In genomic region chr5:81161012-81161601, GRCh38 we compare ENCODE assay signal across 15 cellular contexts.
A peak's percentile ranks its signal among the peaks of the same experiment; 100 is the strongest.
DNase-seq lines count a peak whose midpoint lies in the region; ATAC-seq and TF ChIP-seq lines count a peak whose summit lies in the region.
"Had no signal": no experiment of that assay in that cellular context is flagged by ENCODE, and none has a peak within 500 bp of the region (broad histone marks: within the 10 kb centered on the region; RNA-seq: fewer than 3 reads in every experiment).

No MANE protein-coding gene starts in this region.

- no peaks in the 10 kb centered on the region for H3K9me3 ChIP-seq in right lobe of liver

- peak in 1 of 3 donors; percentile 60 for DNase-seq in right lobe of liver
- DNase-seq in COR-L47 (lab: John Stamatoyannopoulos, UW), result no peak
- DNase-seq in NCI-H2171 (lab: John Stamatoyannopoulos, UW), result no peak
- no peak for DNase-seq in NAMALWA (ENCODE audit: low spot score)
- DNase-seq: activated naive CD4-positive, alpha-beta T cell; CD4-positive, CD25-positive, alpha-beta regulatory T cell; foreskin keratinocyte; GF-D8; NCI-H187 treated with DMSO at 0.1 percent for 48 hours; SIG-M5; stimulated activated CD4-positive, alpha-beta T cell treated with anti-CD3 and anti-CD28 coated beads, Interleukin-12 subunit alpha, Interleukin-12 subunit beta, amount 100 ng/mL, for 4 hours had no signal

- TF ChIP-seq POLR2A in right lobe of liver (IDR thresholded peaks at IDR 0.05), result no peak

- WGBS in right lobe of liver (ENCODE audit: insufficient coverage, low coverage, low lambda C conversion rate, missing lambda C conversion rate), result 64% methylated on average over 5 of the region's 5 CpGs

- no peaks in the 10 kb centered on the region for H3K36me3 ChIP-seq in right lobe of liver

- intact Hi-C loops in right lobe of liver (cut with DNase I), result no loop called here

- H3K27me3 ChIP-seq in right lobe of liver, result no peaks in the 10 kb centered on the region

- TF ChIP-seq CTCF in right lobe of liver (IDR thresholded peaks at IDR 0.05), result no peak

- no peak overlapping the region for H3K4me3 ChIP-seq in right lobe of liver

- H3K4me1 ChIP-seq in right lobe of liver, result peaks cover 0 to 9% (median 0%) of the 10 kb centered on the region in 4 donors
- H3K4me1 ChIP-seq: foreskin keratinocyte had no signal

- no peak overlapping the region for H3K27ac ChIP-seq in right lobe of liver
- H3K27ac ChIP-seq: foreskin keratinocyte had no signal

- peak; percentile 82 for ATAC-seq in GM18867 (IDR thresholded peaks at IDR 0.05; ENCODE audit: unreplicated experiment)
- peak; percentile 65 for ATAC-seq in GM21528 (IDR thresholded peaks at IDR 0.05; ENCODE audit: low FRiP score, unreplicated experiment)
- ATAC-seq in HG03095 (IDR thresholded peaks at IDR 0.05; ENCODE audit: unreplicated experiment), result peak; percentile 75
- ATAC-seq in right lobe of liver, result peak; percentile 77 to 87 (median 78)
- ATAC-seq in HG03457 (IDR thresholded peaks at IDR 0.05; ENCODE audit: unreplicated experiment), result no peak
- ATAC-seq: foreskin keratinocyte had no signal
